13 cellular contexts compared by ENCODE assay signal in the genomic region with DNA sequence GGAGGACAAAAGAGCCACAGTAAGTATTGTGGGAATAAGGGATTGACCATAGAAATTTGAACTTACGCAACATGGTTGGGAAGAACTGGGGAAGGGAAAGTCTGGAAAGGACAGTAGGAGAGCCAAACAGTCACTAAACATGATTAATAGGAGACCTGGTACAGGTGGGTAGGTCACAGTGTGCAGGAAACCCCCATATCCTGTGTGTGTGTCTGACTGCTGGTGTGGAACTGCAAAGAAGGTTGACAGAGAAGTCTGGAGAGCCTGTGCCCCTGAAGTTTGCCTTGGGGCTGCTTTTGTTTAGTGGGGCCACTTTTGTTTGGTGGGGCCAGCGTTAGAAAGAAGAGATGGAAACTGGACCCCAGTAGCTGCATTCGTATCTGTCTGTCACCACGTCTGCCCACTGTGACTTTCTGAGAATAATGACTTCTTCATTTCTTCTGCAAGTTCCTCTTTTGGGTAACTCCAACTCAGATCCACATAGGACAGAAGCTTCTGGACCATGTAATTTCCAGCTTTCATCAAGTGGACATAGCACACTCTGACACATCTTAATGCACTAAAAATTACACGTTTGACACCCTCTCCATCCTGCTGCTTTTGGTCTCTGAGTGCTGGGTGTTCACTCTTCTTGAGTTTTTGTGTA.
A peak's percentile ranks its signal among the peaks of the same experiment; 100 is the strongest.
DNase-seq lines count a peak whose midpoint lies in the region; ATAC-seq and TF ChIP-seq lines count a peak whose summit lies in the region.
"Had no signal": no experiment of that assay in that cellular context is flagged by ENCODE, and none has a peak within 500 bp of the region (broad histone marks: within the 10 kb centered on the region; RNA-seq: fewer than 3 reads in every experiment).

No MANE protein-coding gene starts in this region.

- no peaks in the 10 kb centered on the region for H3K79me2 ChIP-seq in OCI-LY7 (ENCODE audit: insufficient read depth, low read depth, low read length)

- H3K27ac Mint-ChIP-seq in glutamatergic neuron (ENCODE audit: unreplicated experiment) = no peak overlapping the region

- H3K36me3 ChIP-seq in OCI-LY7 (ENCODE audit: insufficient read depth, low read length) = no peaks in the 10 kb centered on the region

- no peaks in the 10 kb centered on the region for H3K9me2 ChIP-seq in OCI-LY7 (ENCODE audit: insufficient read depth, low read length)

- no peaks in the 10 kb centered on the region for H3K4me1 ChIP-seq in OCI-LY7 (ENCODE audit: insufficient read depth, low read length, poor library complexity, severe bottlenecking)

- POLR2A ChIA-PET in OCI-LY7 (lab: Charles Lee) = no interaction called here

- H3K9me3 ChIP-seq in OCI-LY7 (ENCODE audit: low read length) = no peaks in the 10 kb centered on the region

- H3K4me3 Mint-ChIP-seq in glutamatergic neuron (ENCODE audit: unreplicated experiment) = no peak overlapping the region

- CTCF ChIA-PET in OCI-LY7 (lab: Charles Lee; ENCODE audit: unreplicated experiment) = no interaction called here

- no TSS peak for BruUV-seq in OCI-LY7 (replicated peaks; lab: Mats Ljungman, UMichigan)

- no peaks in the 10 kb centered on the region for H4K20me1 ChIP-seq in OCI-LY7 (ENCODE audit: insufficient read depth, low read length)

- ATAC-seq in GM18870 (IDR thresholded peaks at IDR 0.05; ENCODE audit: unreplicated experiment) (peak; percentile 65), GM21825 (IDR thresholded peaks at IDR 0.05; ENCODE audit: unreplicated experiment) (peak; percentile 81), HG03460 (IDR thresholded peaks at IDR 0.05; ENCODE audit: unreplicated experiment) (peak; percentile 73)

- H2AFZ ChIP-seq in OCI-LY7 (ENCODE audit: low read length) = no peak overlapping the region

- peaks cover 2% of the 10 kb centered on the region for H3K9me3 Mint-ChIP-seq in glutamatergic neuron (ENCODE audit: unreplicated experiment)

- TF ChIP-seq CTCF in OCI-LY7 (conservative IDR thresholded peaks at IDR 0.05; ENCODE audit: low read length) (no peak), glutamatergic neuron (IDR thresholded peaks at IDR 0.05; ENCODE audit: partially characterized antibody, unreplicated experiment) (no peak)

- no peak overlapping the region for H3K4me3 ChIP-seq in OCI-LY7 (ENCODE audit: low read depth, low read length, poor library complexity, severe bottlenecking)

- H3K27ac ChIP-seq in OCI-LY7 (ENCODE audit: low read depth, low read length, poor library complexity, severe bottlenecking) = no peak overlapping the region

- intact Hi-C loops in OCI-LY7 (cut with micrococcal nuclease; ENCODE audit: unreplicated experiment) = no loop called here

- no peak overlapping the region for H3K4me2 ChIP-seq in OCI-LY7 (ENCODE audit: low read length)

- peaks cover 3% of the 10 kb centered on the region for H3K27me3 Mint-ChIP-seq in glutamatergic neuron (ENCODE audit: unreplicated experiment)

- peak; percentile 3 for DNase-seq in midbrain (lab: John Stamatoyannopoulos, UW)
- no peak for DNase-seq in OCI-LY7 (ENCODE audit: low spot score)
- DNase-seq in glutamatergic neuron = no peak
- no peak for DNase-seq in AG08395 (ENCODE audit: low spot score)
- DNase-seq in HuH-7 (ENCODE audit: low spot score) = no peak
- DNase-seq: activated CD4-positive, alpha-beta T cell treated with anti-CD3 and anti-CD28 coated beads, Interleukin-2, amount 50 U/mL, for 1 hour; DMS79 treated with DMSO at 0.1 percent for 48 hours; erythroblast; islet precursor cell; NCI-H1105 treated with DMSO at 0.1 percent for 48 hours had no signal

- no peaks in the 10 kb centered on the region for H3K36me3 Mint-ChIP-seq in glutamatergic neuron (ENCODE audit: unreplicated experiment)

- no peaks in the 10 kb centered on the region for H3K4me1 Mint-ChIP-seq in glutamatergic neuron (ENCODE audit: low read depth, unreplicated experiment)
